8 cellular contexts compared by ENCODE assay signal in the genomic region with DNA sequence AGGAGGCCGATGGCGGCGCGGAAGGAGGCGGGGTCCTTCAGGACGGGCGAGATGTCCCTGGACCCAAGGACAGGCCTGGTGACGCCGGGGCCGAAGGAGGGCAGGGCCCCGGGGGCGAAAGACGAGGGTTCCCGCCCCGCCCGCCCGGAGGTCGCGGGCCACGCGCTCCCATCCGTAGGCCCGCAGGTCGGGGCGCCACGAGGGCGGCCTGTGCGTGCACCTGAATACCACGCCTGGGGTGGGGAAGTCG. TPM values are rescaled to one million over a fixed set of nuclear protein-coding genes. Genes with fewer than 3 reads are reported as not detected.
DNase-seq lines count a peak whose midpoint lies in the region; ATAC-seq and TF ChIP-seq lines count a peak whose summit lies in the region.

No MANE protein-coding gene starts in this region.

- H3F3A ChIP-seq in SK-N-SH (replicated peaks; ENCODE audit: insufficient read depth): peaks cover 25% of the 10 kb centered on the region

- no peak for TF ChIP-seq RAD21 in SK-N-SH (IDR thresholded peaks at IDR 0.05; ENCODE audit: low read length)

- H3K4me1 ChIP-seq in SK-N-SH (ENCODE audit: control insufficient read depth in 1 of 2, insufficient read depth in 2 of 2, low read depth in 1 of 2, low read length in 1 of 2) (peaks cover 10 to 29% of the 10 kb centered on the region in 2 experiments; a peak in 2 of 4 replicates), HUES6 (ENCODE audit: control insufficient read depth, insufficient read depth, low read length) (peaks cover 14% of the 10 kb centered on the region), colonic mucosa (peaks cover 11% of the 10 kb centered on the region)

- peaks cover 16% of the 10 kb centered on the region for H3K27me3 Mint-ChIP-seq in neural crest cell (ENCODE audit: low read depth)

- DNase-seq in SK-N-SH (no peak), colonic mucosa (no peak), neural crest cell (ENCODE audit: low read depth, low spot score) (no peak), NCI-H2029 (lab: John Stamatoyannopoulos, UW) (no peak), DMS79 (lab: John Stamatoyannopoulos, UW) (no peak)

- CTCF ChIA-PET in SK-N-SH (lab: Yijun Ruan, JAX): interaction anchor here (0.6 to 9.1 kb wide), 9 partner anchors 11 to 406 kb away, joined by 3 to 82 read pairs (median 4); partner anchors contain the start of genes CDH15, GALNS, TRAPPC2L and ZNF778

- ATAC-seq in SK-N-SH treated with all-trans-retinoic acid at 6 μM for 48 hours (no peak), GM21526 (IDR thresholded peaks at IDR 0.05; ENCODE audit: low FRiP score, unreplicated experiment) (no peak)

- H2AFZ ChIP-seq in SK-N-SH (ENCODE audit: low read depth): no peak overlapping the region; the same call in 1 of the 2 replicates

- H3K9me3 Mint-ChIP-seq in neural crest cell: no peaks in the 10 kb centered on the region

- intact Hi-C loops in colonic mucosa (cut with DNase I): loop anchor here (5.0 kb wide), 1 partner anchor 46 kb away; the partner anchor contains the start of genes GALNS and TRAPPC2L

- H3K9me3 ChIP-seq in SK-N-SH: no peaks in the 10 kb centered on the region
- no peaks in the 10 kb centered on the region for H3K9me3 ChIP-seq in HUES6 (ENCODE audit: control insufficient read depth, insufficient read depth, low read depth, low read length)
- no peaks in the 10 kb centered on the region for H3K9me3 ChIP-seq in colonic mucosa

- peak overlapping the region; percentile 93 for H3K27ac Mint-ChIP-seq in neural crest cell (ENCODE audit: unreplicated experiment)

- H3K4me3 ChIP-seq in SK-N-SH (ENCODE audit: low read depth in 2 of 2, low read length in 1 of 2): peak overlapping the region; percentile 73 to 74
- H3K4me3 ChIP-seq in HUES6 (ENCODE audit: low read depth, low read length): peak overlapping the region; percentile 90
- peak overlapping the region; percentile 75 for H3K4me3 ChIP-seq in colonic mucosa

- WGBS in SK-N-SH (ENCODE audit: low lambda C conversion rate): under 1% methylated on average over 27 of the region's 30 CpGs

- H3K9ac ChIP-seq in SK-N-SH: peak overlapping the region; percentile 78
- H3K9ac ChIP-seq in HUES6 (ENCODE audit: low read length): peak overlapping the region; percentile 93
- H3K9ac ChIP-seq in colonic mucosa (ENCODE audit: low read depth in 2 of 2, low read length in 2 of 2): peak overlapping the region; percentile 90 to 97

- no peaks in the 10 kb centered on the region for H3K36me3 Mint-ChIP-seq in neural crest cell (ENCODE audit: low read depth)

- H3K4me2 ChIP-seq in SK-N-SH: peak overlapping the region; percentile 98

- peak overlapping the region; percentile 79 to 82 for H3K27ac ChIP-seq in SK-N-SH (ENCODE audit: low read depth in 2 of 2, low read length in 1 of 2)
- peak overlapping the region; percentile 95 for H3K27ac ChIP-seq in HUES6 (ENCODE audit: low read depth, low read length)
- peak overlapping the region; percentile 96 for H3K27ac ChIP-seq in colonic mucosa

- H3K79me2 ChIP-seq in SK-N-SH (ENCODE audit: insufficient read depth): peaks cover 14% of the 10 kb centered on the region

- peaks cover 25% of the 10 kb centered on the region for H4K20me1 ChIP-seq in SK-N-SH (ENCODE audit: insufficient read depth)

- peaks cover 0 to 28% of the 10 kb centered on the region in 2 experiments for H3K36me3 ChIP-seq in SK-N-SH (replicated peaks in 1 of 2; ENCODE audit: control insufficient read depth in 1 of 2, insufficient read depth in 2 of 2, low read length in 1 of 2)
- peaks cover 41% of the 10 kb centered on the region for H3K36me3 ChIP-seq in HUES6 (ENCODE audit: control insufficient read depth, insufficient read depth, low read length)
- no peaks in the 10 kb centered on the region for H3K36me3 ChIP-seq in colonic mucosa

- H3K4me3 Mint-ChIP-seq in neural crest cell: peak overlapping the region; percentile 94

- H3K27me3 ChIP-seq in SK-N-SH (ENCODE audit: insufficient read depth) (no peaks in the 10 kb centered on the region), HUES6 (ENCODE audit: control insufficient read depth, insufficient read depth, low read length) (no peaks in the 10 kb centered on the region), colonic mucosa (no peaks in the 10 kb centered on the region)

- no peak for TF ChIP-seq EP300 in SK-N-SH (IDR thresholded peaks at IDR 0.05; ENCODE audit: borderline replicate concordance in 1 of 2, low read depth in 1 of 2, low read length in 1 of 2)

- POLR2A ChIA-PET in SK-N-SH (lab: Yijun Ruan, JAX): interaction anchor here (0.9 to 1.4 kb wide), 2 partner anchors 46 to 359 kb away, joined by 3 to 7 read pairs; partner anchors contain the start of gene TRAPPC2L

- no peaks in the 10 kb centered on the region for H3K9me2 ChIP-seq in SK-N-SH

- peaks cover 26% of the 10 kb centered on the region for H3K4me1 Mint-ChIP-seq in neural crest cell

- TF ChIP-seq CTCF in SK-N-SH (IDR thresholded peaks at IDR 0.05): no peak
- no peak for TF ChIP-seq CTCF in colonic mucosa (IDR thresholded peaks at IDR 0.05)
- no peak for TF ChIP-seq CTCF in neural crest cell (conservative IDR thresholded peaks at IDR 0.05)

TF ChIP-seq in SK-N-SH, 30 proteins besides CTCF, POLR2A, EP300 and RAD21:
- TF ChIP-seq RCOR1 (IDR thresholded peaks at IDR 0.05; ENCODE audit: low read length) (no peak), POLR2AphosphoS5 (IDR thresholded peaks at IDR 0.05; ENCODE audit: low read depth, low read length) (no peak)
- TF ChIP-seq, protein P1, sequence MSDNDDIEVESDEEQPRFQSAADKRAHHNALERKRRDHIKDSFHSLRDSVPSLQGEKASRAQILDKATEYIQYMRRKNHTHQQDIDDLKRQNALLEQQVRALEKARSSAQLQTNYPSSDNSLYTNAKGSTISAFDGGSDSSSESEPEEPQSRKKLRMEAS (IDR thresholded peaks at IDR 0.05; ENCODE audit: low read depth): peak; percentile 57; the same call in 1 of the 2 replicates

TF ChIP-seq in SK-N-SH treated with all-trans-retinoic acid at 6 μM for 48 hours, 23 proteins besides CTCF, POLR2A, EP300 and RAD21 (continues in another document):
- TF ChIP-seq ZFP3 (CRISPR knock-in tag; IDR thresholded peaks at IDR 0.05) (no peak), SNAI2 (CRISPR knock-in tag; IDR thresholded peaks at IDR 0.05) (no peak), ESRRG (CRISPR knock-in tag; IDR thresholded peaks at IDR 0.05) (no peak), TCF4 (CRISPR knock-in tag; IDR thresholded peaks at IDR 0.05; ENCODE audit: borderline replicate concordance) (no peak), PATZ1 (CRISPR knock-in tag; IDR thresholded peaks at IDR 0.05; ENCODE audit: borderline replicate concordance) (no peak), TOX (CRISPR knock-in tag; IDR thresholded peaks at IDR 0.05; ENCODE audit: borderline replicate concordance) (no peak), ZNF565 (CRISPR knock-in tag; conservative IDR thresholded peaks at IDR 0.05; ENCODE audit: low read depth) (no peak), ARNTL (CRISPR knock-in tag; IDR thresholded peaks at IDR 0.05; ENCODE audit: borderline replicate concordance, low read depth) (no peak), RARB (CRISPR knock-in tag; IDR thresholded peaks at IDR 0.05) (no peak), ISL1 (CRISPR knock-in tag; IDR thresholded peaks at IDR 0.05) (no peak)

RNA-seq across cellular contexts. Expression of gene APRT, which starts 0.2 kb away (rescaled TPM):
- 178 and 192 TPM in 2 replicates for polyA plus RNA-seq in SK-N-SH (2012; rRNA removed)
- polyA plus RNA-seq in SK-N-SH (2012; cell fraction: cytosol; rRNA removed): 87.4 and 115 TPM in 2 replicates
- polyA plus RNA-seq in SK-N-SH (2012; cell fraction: nucleus; rRNA removed): 186 and 231 TPM in 2 replicates
- 100 to 1,000 TPM; 103 to 273 TPM for total RNA-seq in colonic mucosa
- 114 and 116 TPM in 2 replicates for total RNA-seq in neural crest cell

RNA-seq across cellular contexts. Expression of gene CDT1, which starts 7.9 kb away (rescaled TPM):
- polyA plus RNA-seq in SK-N-SH (2012; rRNA removed): 3.1 and 6.1 TPM in 2 replicates
- polyA plus RNA-seq in SK-N-SH (2012; cell fraction: cytosol; rRNA removed): 1.5 and 4.3 TPM in 2 replicates
- polyA plus RNA-seq in SK-N-SH (2012; cell fraction: nucleus; rRNA removed): 8.0 and 8.2 TPM in 2 replicates
- total RNA-seq in colonic mucosa (10 to 100 TPM; 14.9 to 71.7 TPM), neural crest cell (79.6 and 79.9 TPM in 2 replicates)

RNA-seq across cellular contexts. Expression of gene PIEZO1, which starts 26.5 kb away (rescaled TPM):
- polyA plus RNA-seq in SK-N-SH (2012; rRNA removed): 111 and 184 TPM in 2 replicates
- 45.3 and 86.3 TPM in 2 replicates for polyA plus RNA-seq in SK-N-SH (2012; cell fraction: cytosol; rRNA removed)
- polyA plus RNA-seq in SK-N-SH (2012; cell fraction: nucleus; rRNA removed): 670 and 1,039 TPM in 2 replicates
- total RNA-seq in colonic mucosa (100 to 1,000 TPM; 104 to 118 TPM), neural crest cell (17.8 and 20.7 TPM in 2 replicates)

RNA-seq across cellular contexts. Expression of gene GALNS, which starts 45.2 kb away (rescaled TPM):
- 13.8 and 16.5 TPM in 2 replicates for polyA plus RNA-seq in SK-N-SH (2012; rRNA removed)
- 12.1 and 15.9 TPM in 2 replicates for polyA plus RNA-seq in SK-N-SH (2012; cell fraction: cytosol; rRNA removed)
- 43.5 and 44.1 TPM in 2 replicates for polyA plus RNA-seq in SK-N-SH (2012; cell fraction: nucleus; rRNA removed)
- 10 to 100 TPM; 22.8 to 44.5 TPM for total RNA-seq in colonic mucosa
- 19.7 and 20.1 TPM in 2 replicates for total RNA-seq in neural crest cell

RNA-seq across cellular contexts. Expression of gene TRAPPC2L, which starts 45.4 kb away (rescaled TPM):
- polyA plus RNA-seq in SK-N-SH (2012; rRNA removed): 73.9 and 74.4 TPM in 2 replicates
- polyA plus RNA-seq in SK-N-SH (2012; cell fraction: cytosol; rRNA removed): 52.1 and 63.3 TPM in 2 replicates
- polyA plus RNA-seq in SK-N-SH (2012; cell fraction: nucleus; rRNA removed): 68.2 and 74.9 TPM in 2 replicates
- total RNA-seq in colonic mucosa: 10 to 100 TPM; 33.8 to 57.3 TPM
- total RNA-seq in neural crest cell: 89.8 and 95.1 TPM in 2 replicates
